In genomic region chr1:39670689-39671088, GRCh38 we compare ENCODE assay signal across 23 cellular contexts. TPM values are rescaled to one million over a fixed set of nuclear protein-coding genes. Genes with fewer than 3 reads are reported as not detected.
DNase-seq lines count a peak whose midpoint lies in the region; FAIRE-seq and TF ChIP-seq lines count a peak whose summit lies in the region.
"Had no signal": no experiment of that assay in that cellular context is flagged by ENCODE, and none has a peak within 500 bp of the region (broad histone marks: within the 10 kb centered on the region; RNA-seq: fewer than 3 reads in every experiment).

No MANE protein-coding gene starts in this region.

- H2AFZ ChIP-seq in H1 (ENCODE audit: low read length), result no peak overlapping the region

- H2BK120ac ChIP-seq in H1 (replicated peaks; ENCODE audit: low read depth, low read length), result no peak overlapping the region

- H4K91ac ChIP-seq in H1 (replicated peaks; ENCODE audit: insufficient read length, low read length), result no peak overlapping the region

- peak overlapping the region; percentile 90; a peak in 1 of 4 replicates for H3K4me2 ChIP-seq in H1 (ENCODE audit: insufficient read depth in 1 of 2, low read depth in 2 of 2, low read length in 2 of 2)

- H3K4me3 ChIP-seq in H1 (ENCODE audit: extremely low read depth in 1 of 4, insufficient read depth in 2 of 4, low read depth in 3 of 4, low read length in 4 of 4) (peak overlapping the region in 1 of 4 experiments; percentile 61; a peak in 1 of 8 replicates), kidney (ENCODE audit: low read length in 2 of 2) (no peak overlapping the region)

- WGBS in H1 (ENCODE audit: extremely low coverage in 1 of 2, insufficient coverage in 1 of 2, insufficient read length in 1 of 2, insufficient replicate concordance in 2 of 2, low coverage in 1 of 2, low lambda C conversion rate in 2 of 2, missing lambda C conversion rate in 1 of 2), 2 experiments, result 50% methylated on average over 1 of the region's 1 CpG; no CpG with 5 or more reads in 1 of the 2 experiments

- intact Hi-C loops in kidney (cut with DNase I), result no loop called here

- peaks cover 1 to 6% of the 10 kb centered on the region in 2 experiments for H4K20me1 ChIP-seq in H1 (replicated peaks in 1 of 2; ENCODE audit: control insufficient read depth in 1 of 2, insufficient read depth in 2 of 2, low read length in 2 of 2)

- H4K8ac ChIP-seq in H1 (ENCODE audit: extremely low read depth, insufficient read depth, low read length), result no peak overlapping the region

- no peaks in the 10 kb centered on the region; a peak in 1 of 4 replicates for H3K9me3 ChIP-seq in H1 (ENCODE audit: insufficient read depth in 2 of 2, low read depth in 1 of 2, low read length in 1 of 2)
- H3K9me3 ChIP-seq in kidney (ENCODE audit: control insufficient read depth in 1 of 2, low read length in 2 of 2), result no peaks in the 10 kb centered on the region
- H3K9me3 ChIP-seq: HAP-1, SJCRH30, tibial artery had no signal

- peaks cover 0 to 3% (median 0%) of the 10 kb centered on the region in 4 experiments; a peak in 1 of 8 replicates for H3K36me3 ChIP-seq in H1 (ENCODE audit: control insufficient read depth in 2 of 4, insufficient read depth in 4 of 4, low read length in 3 of 4)
- H3K36me3 ChIP-seq in kidney (ENCODE audit: control insufficient read depth in 1 of 2, insufficient read depth in 2 of 2, low read length in 2 of 2), result no peaks in the 10 kb centered on the region
- H3K36me3 ChIP-seq: HAP-1, SJCRH30, tibial artery had no signal

- peaks cover 55% of the 10 kb centered on the region for H3K27me3 Mint-ChIP-seq in osteocyte (ENCODE audit: unreplicated experiment)

- H3K27ac ChIP-seq in H1 (ENCODE audit: low read depth, low read length), result no peak overlapping the region
- no peak overlapping the region for H3K27ac ChIP-seq in kidney (ENCODE audit: low read depth in 2 of 2, low read length in 2 of 2)
- H3K27ac ChIP-seq: 22Rv1, SJCRH30, tibial artery had no signal

- no peaks in the 10 kb centered on the region for H3K9me3 Mint-ChIP-seq in osteocyte (ENCODE audit: unreplicated experiment)
- H3K9me3 Mint-ChIP-seq: activated CD4-positive, alpha-beta T cell treated with anti-CD3 and anti-CD28 coated beads, Interleukin-2, amount 10 ng/mL, durations not matched to agents 7 days and 5 days had no signal

- no peak for TF ChIP-seq RAD21 in H1 (IDR thresholded peaks at IDR 0.05 in 1 of 2, conservative IDR thresholded peaks at IDR 0.05 in 1 of 2; ENCODE audit: low read depth in 2 of 2, low read length in 2 of 2)

- H3K23ac ChIP-seq in H1 (ENCODE audit: insufficient read length), result no peak overlapping the region

- peaks cover 63 to 98% (median 88%) of the 10 kb centered on the region in 4 experiments for H3K27me3 ChIP-seq in H1 (replicated peaks in 1 of 4; ENCODE audit: control insufficient read depth in 3 of 4, extremely low read depth in 1 of 4, insufficient read depth in 3 of 4, low read length in 3 of 4)
- H3K27me3 ChIP-seq: tibial artery had no signal

- no peak overlapping the region for H3K18ac ChIP-seq in H1 (ENCODE audit: extremely low read depth, low read length)

- H2BK5ac ChIP-seq in H1 (ENCODE audit: low read depth, low read length), result no peak overlapping the region

- POLR2A ChIA-PET in H1 (lab: Charles Lee; ENCODE audit: partially characterized antibody), result interaction anchor here (0.8 to 3.4 kb wide), 7 partner anchors 10 to 40 kb away, joined by 3 to 15 read pairs (median 3); partner anchors contain the start of gene HPCAL4

- peaks cover 1% of the 10 kb centered on the region for H3K36me3 Mint-ChIP-seq in osteocyte (ENCODE audit: unreplicated experiment)

- peak overlapping the region; percentile 3 for H3K4me3 Mint-ChIP-seq in osteocyte (ENCODE audit: unreplicated experiment)
- H3K4me3 Mint-ChIP-seq: activated CD4-positive, alpha-beta T cell treated with anti-CD3 and anti-CD28 coated beads, Interleukin-2, amount 10 ng/mL, durations not matched to agents 7 days and 5 days had no signal

- H2BK12ac ChIP-seq in H1 (ENCODE audit: low read depth, low read length), result no peak overlapping the region

- no peaks in the 10 kb centered on the region for H3K79me1 ChIP-seq in H1 (ENCODE audit: low read depth, low read length)

- H2AK5ac ChIP-seq in H1 (ENCODE audit: low read depth, low read length), result no peak overlapping the region

- no peak overlapping the region for H2BK15ac ChIP-seq in H1 (ENCODE audit: low read length)

- DNase-seq in NCI-H2227 treated with DMSO at 0.1 percent for 48 hours (lab: John Stamatoyannopoulos, UW), result peak; percentile 31
- DNase-seq in NCI-H2227 (lab: John Stamatoyannopoulos, UW; ENCODE audit: unreplicated experiment), result no peak
- no peak for DNase-seq in GM19239 (ENCODE audit: insufficient read length, low spot score)
- DNase-seq in H1 (ENCODE audit: low read depth in 1 of 2, low spot score in 2 of 2), result no peak
- DNase-seq in osteocyte (ENCODE audit: extremely low spot score, unreplicated experiment), result no peak
- DNase-seq in NK-92 (lab: John Stamatoyannopoulos, UW; ENCODE audit: unreplicated experiment), result no peak
- DNase-seq in kidney, result no peak
- no peak for DNase-seq in activated CD8-positive, alpha-beta memory T cell treated with anti-CD3 and anti-CD28 coated beads for 24 hours
- DNase-seq: activated CD4-positive, alpha-beta T cell treated with anti-CD3 and anti-CD28 coated beads, Interleukin-2, amount 10 ng/mL, durations not matched to agents 7 days and 5 days; activated T-cell treated with anti-CD3 and anti-CD28 coated beads, Interleukin-2, amount 50 U/mL, for 1 hour; DMS79; effector memory CD4-positive, alpha-beta T cell; NCI-H1105 treated with DMSO at 0.1 percent for 48 hours; PC-3 had no signal

- TF ChIP-seq POLR2A in H1 (IDR thresholded peaks at IDR 0.05; ENCODE audit: control extremely low read depth in 1 of 2, low read depth in 2 of 2, low read length in 2 of 2), result no peak

- TF ChIP-seq EP300 in H1 (IDR thresholded peaks at IDR 0.05; ENCODE audit: borderline replicate concordance in 1 of 2, low read depth in 2 of 2, low read length in 2 of 2), result no peak

- H3K9ac ChIP-seq in H1 (replicated peaks in 1 of 4; ENCODE audit: extremely low read depth in 1 of 4, low read depth in 3 of 4, low read length in 3 of 4), result no peak overlapping the region
- H3K9ac ChIP-seq in kidney (ENCODE audit: low read length in 2 of 2), result no peak overlapping the region

- CTCF ChIA-PET in H1 (lab: Charles Lee; ENCODE audit: partially characterized antibody), result interaction anchor here (0.7 to 10.5 kb wide), 22 partner anchors 9 to 129 kb away, joined by 3 to 184 read pairs (median 18); partner anchors contain the start of genes HPCAL4 and PPIE

- no peak overlapping the region for H4K5ac ChIP-seq in H1 (ENCODE audit: insufficient read length, low read depth, low read length)

- TF ChIP-seq CTCF in H1 (IDR thresholded peaks at IDR 0.05; ENCODE audit: control extremely low read depth in 1 of 3, insufficient read depth in 1 of 3, low read depth in 1 of 3, low read length in 3 of 3) (no peak), osteocyte (IDR thresholded peaks at IDR 0.05) (no peak), kidney (IDR thresholded peaks at IDR 0.05; ENCODE audit: borderline replicate concordance, extremely low read depth, insufficient read depth) (no peak)

- H2BK20ac ChIP-seq in H1 (ENCODE audit: low read length), result no peak overlapping the region

- FAIRE-seq in GM19239 (lab: Jason Lieb, UNC) (peak; percentile 64), H1 (lab: Jason Lieb, UNC) (no peak), kidney (lab: Jason Lieb, UNC) (no peak)
- FAIRE-seq: GM18507 had no signal

- no peak overlapping the region for H3K27ac Mint-ChIP-seq in osteocyte (ENCODE audit: unreplicated experiment)
- H3K27ac Mint-ChIP-seq: activated CD4-positive, alpha-beta T cell treated with anti-CD3 and anti-CD28 coated beads, Interleukin-2, amount 10 ng/mL, durations not matched to agents 7 days and 5 days had no signal

- peaks cover 3% of the 10 kb centered on the region; the same call in 1 of the 2 replicates for H3K23me2 ChIP-seq in H1 (ENCODE audit: low read depth, low read length)

- H3K4me1 ChIP-seq in H1 (replicated peaks in 1 of 4; ENCODE audit: control insufficient read depth in 3 of 4, insufficient read depth in 4 of 4, low read length in 3 of 4), result peaks cover 0 to 11% (median 5%) of the 10 kb centered on the region in 4 experiments; a peak in 5 of 7 replicates
- peaks cover 0 to 4% of the 10 kb centered on the region in 2 donors for H3K4me1 ChIP-seq in kidney (ENCODE audit: control insufficient read depth in 1 of 2, insufficient read depth in 1 of 2, low read depth in 1 of 2, low read length in 2 of 2)
- H3K4me1 ChIP-seq: SJCRH30 had no signal

- H3K56ac ChIP-seq in H1 (replicated peaks; ENCODE audit: insufficient read length, low read depth, low read length), result no peak overlapping the region

- H3K4ac ChIP-seq in H1 (replicated peaks; ENCODE audit: insufficient read length, low read depth, low read length), result no peak overlapping the region

- H3K4me1 Mint-ChIP-seq in osteocyte (ENCODE audit: unreplicated experiment), result peaks cover 4% of the 10 kb centered on the region

- no peaks in the 10 kb centered on the region for H3K79me2 ChIP-seq in H1 (ENCODE audit: control insufficient read depth in 1 of 2, insufficient read depth in 2 of 2, low read length in 2 of 2)

- H3K14ac ChIP-seq in H1 (ENCODE audit: insufficient read length), result no peak overlapping the region

RNA-seq across cellular contexts. Expression of gene NT5C1A, which starts 1.2 kb away (rescaled TPM):
- not detected in 2 replicates for total RNA-seq in H1 (2021; fragmentation: NEBNext Ultra II Directional; extraction: Animal tissue kit (Norgen Biotek cat#: 25700))
- 0.06 TPM in 1 of 2 replicates, not detected in the other for polyA plus RNA-seq in H1 (2011; rRNA removed)
- not detected for polyA plus RNA-seq in H1 (2011; cell fraction: cytosol; rRNA removed)
- polyA plus RNA-seq in H1 (2011; cell fraction: nucleus; rRNA removed), result not detected
- polyA plus RNA-seq in H1 (2012, experiment 1 of 2), result not detected in 4 replicates
- polyA plus RNA-seq in H1 (2012, experiment 2 of 2), result not detected
- not detected for polyA plus RNA-seq in H1 (2013, experiment 1 of 2)
- not detected for polyA plus RNA-seq in H1 (2013, experiment 2 of 2)
- 0.16 TPM in 1 of 2 replicates, not detected in the other for polyA minus RNA-seq in H1 (2011; rRNA and poly(A)+ RNA removed)
- polyA minus RNA-seq in H1 (2011; cell fraction: cytosol; rRNA and poly(A)+ RNA removed), result not detected
- not detected for polyA minus RNA-seq in H1 (2011; cell fraction: nucleus; rRNA and poly(A)+ RNA removed)
- not detected in 2 replicates for total RNA-seq in osteocyte
- 2.0 TPM for total RNA-seq in kidney
- polyA plus RNA-seq in kidney (ENCODE audit: insufficient read depth, low read depth, low replicate concordance), result 0.62 TPM
- total RNA-seq: activated CD4-positive, alpha-beta T cell treated with anti-CD3 and anti-CD28 coated beads, Interleukin-2, amount 10 ng/mL, durations not matched to agents 7 days and 5 days; HT1080; LHCN-M2; PC-3 had no signal
- polyA plus RNA-seq: BJ had no signal

RNA-seq across cellular contexts. Expression of gene HPCAL4, which starts 20.5 kb away (rescaled TPM):
- 0.46 and 0.54 TPM in 2 replicates for total RNA-seq in H1 (2021; fragmentation: NEBNext Ultra II Directional; extraction: Animal tissue kit (Norgen Biotek cat#: 25700))
- polyA plus RNA-seq in H1 (2011; rRNA removed) (0.55 and 0.74 TPM in 2 replicates), kidney (ENCODE audit: insufficient read depth, low read depth, low replicate concordance) (3.9 TPM)
- 0.72 TPM for polyA plus RNA-seq in H1 (2011; cell fraction: cytosol; rRNA removed)
- 0.97 TPM for polyA plus RNA-seq in H1 (2011; cell fraction: nucleus; rRNA removed)
- 0.32 to 0.92 TPM (median 0.64 TPM) in 4 replicates for polyA plus RNA-seq in H1 (2012, experiment 1 of 2)
- polyA plus RNA-seq in H1 (2012, experiment 2 of 2), result 0.41 TPM
- polyA plus RNA-seq in H1 (2013, experiment 1 of 2), result 0.81 TPM
- polyA plus RNA-seq in H1 (2013, experiment 2 of 2), result 0.79 TPM
- polyA minus RNA-seq in H1 (2011; rRNA and poly(A)+ RNA removed), result 1.8 and 2.1 TPM in 2 replicates
- 0.51 TPM for polyA minus RNA-seq in H1 (2011; cell fraction: cytosol; rRNA and poly(A)+ RNA removed)
- polyA minus RNA-seq in H1 (2011; cell fraction: nucleus; rRNA and poly(A)+ RNA removed), result 1.00 TPM
- total RNA-seq in osteocyte (not detected in 2 replicates), kidney (5.2 TPM)
- total RNA-seq: HT1080 had no signal
- polyA plus RNA-seq: BJ had no signal

RNA-seq across cellular contexts. Expression of gene HEYL, which starts 31.2 kb away (rescaled TPM):
- total RNA-seq in H1 (2021; fragmentation: NEBNext Ultra II Directional; extraction: Animal tissue kit (Norgen Biotek cat#: 25700)), result 3.1 and 3.5 TPM in 2 replicates
- polyA plus RNA-seq in H1 (2011; rRNA removed), result 1.8 and 2.9 TPM in 2 replicates
- 1.6 TPM for polyA plus RNA-seq in H1 (2011; cell fraction: cytosol; rRNA removed)
- 3.1 TPM for polyA plus RNA-seq in H1 (2011; cell fraction: nucleus; rRNA removed)
- polyA plus RNA-seq in H1 (2012, experiment 1 of 2), result 1.4 to 2.6 TPM (median 2.2 TPM) in 4 replicates
- 1.8 TPM for polyA plus RNA-seq in H1 (2012, experiment 2 of 2)
- polyA plus RNA-seq in H1 (2013, experiment 1 of 2), result 2.2 TPM
- polyA plus RNA-seq in H1 (2013, experiment 2 of 2), result 2.0 TPM
- 2.0 and 2.3 TPM in 2 replicates for polyA minus RNA-seq in H1 (2011; rRNA and poly(A)+ RNA removed)
- 1.5 TPM for polyA minus RNA-seq in H1 (2011; cell fraction: cytosol; rRNA and poly(A)+ RNA removed)
- polyA minus RNA-seq in H1 (2011; cell fraction: nucleus; rRNA and poly(A)+ RNA removed), result 1.8 TPM
- total RNA-seq in osteocyte, result 1.3 and 1.4 TPM in 2 replicates
- 32.8 TPM for total RNA-seq in kidney
- polyA plus RNA-seq in kidney (ENCODE audit: insufficient read depth, low read depth, low replicate concordance), result 7.2 TPM
- total RNA-seq: activated CD4-positive, alpha-beta T cell treated with anti-CD3 and anti-CD28 coated beads, Interleukin-2, amount 10 ng/mL, durations not matched to agents 7 days and 5 days; HT1080; mononuclear cell; PC-3 had no signal
